In genomic region chr1:69568435-69569280, GRCh38 we compare ENCODE assay signal across 8 cellular contexts. TPM values are rescaled to one million over a fixed set of nuclear protein-coding genes. Genes with fewer than 3 reads are reported as not detected.
DNase-seq lines count a peak whose midpoint lies in the region; ATAC-seq and TF ChIP-seq lines count a peak whose summit lies in the region.

No MANE protein-coding gene starts in this region.

- POLR2A ChIA-PET in GM10248 (lab: Yijun Ruan, JAX) = no interaction called here

- peak overlapping the region; percentile 77 for H3K27ac Mint-ChIP-seq in glutamatergic neuron (ENCODE audit: unreplicated experiment)

- peak overlapping the region; percentile 99 for H3K4me3 Mint-ChIP-seq in glutamatergic neuron (ENCODE audit: unreplicated experiment)

- no peaks in the 10 kb centered on the region for H3K36me3 ChIP-seq in RWPE2 (ENCODE audit: low read depth)
- no peaks in the 10 kb centered on the region for H3K36me3 ChIP-seq in rectal smooth muscle tissue (ENCODE audit: control insufficient read depth, insufficient read depth, low read length)

- H3K36me3 Mint-ChIP-seq in glutamatergic neuron (ENCODE audit: unreplicated experiment) = no peaks in the 10 kb centered on the region

- no peak overlapping the region for H3K9ac ChIP-seq in rectal smooth muscle tissue (ENCODE audit: low read length)

- H3K4me1 Mint-ChIP-seq in glutamatergic neuron (ENCODE audit: low read depth, unreplicated experiment) = peaks cover 11% of the 10 kb centered on the region

- H3K27ac ChIP-seq in RWPE2 (ENCODE audit: poor library complexity, severe bottlenecking) (no peak overlapping the region), rectal smooth muscle tissue (ENCODE audit: low read depth, low read length) (no peak overlapping the region)

- TF ChIP-seq CTCF in GM10248 (IDR thresholded peaks at IDR 0.05; ENCODE audit: control extremely low read depth, extremely low read depth, low read depth, missing control alignments) (no peak), RWPE2 (IDR thresholded peaks at IDR 0.05; ENCODE audit: poor library complexity, severe bottlenecking) (no peak), glutamatergic neuron (IDR thresholded peaks at IDR 0.05; ENCODE audit: partially characterized antibody, unreplicated experiment) (no peak)

- H3K27me3 ChIP-seq in RWPE2 (ENCODE audit: insufficient read depth, poor library complexity, severe bottlenecking) (peaks cover 83% of the 10 kb centered on the region), rectal smooth muscle tissue (ENCODE audit: control insufficient read depth, insufficient read depth, low read length) (peaks cover 6% of the 10 kb centered on the region)

- peaks cover 13% of the 10 kb centered on the region for H3K9me3 Mint-ChIP-seq in glutamatergic neuron (ENCODE audit: unreplicated experiment)

- H3K4me3 ChIP-seq in RWPE2 (ENCODE audit: severe bottlenecking) (peak overlapping the region; percentile 20), rectal smooth muscle tissue (ENCODE audit: low read length) (peak overlapping the region; percentile 73)

- H3K9me3 ChIP-seq in RWPE2 (ENCODE audit: severe bottlenecking) = no peaks in the 10 kb centered on the region

- peak; percentile 11; the same call in 1 of the 3 replicates for ATAC-seq in RWPE2 (ENCODE audit: low read depth)
- ATAC-seq in GM19463 (IDR thresholded peaks at IDR 0.05; ENCODE audit: unreplicated experiment) = no peak
- no peak for ATAC-seq in GM18519 (IDR thresholded peaks at IDR 0.05; ENCODE audit: low FRiP score, unreplicated experiment)
- ATAC-seq in GM21723 (IDR thresholded peaks at IDR 0.05; ENCODE audit: unreplicated experiment) = no peak
- ATAC-seq in HG03432 (IDR thresholded peaks at IDR 0.05; ENCODE audit: unreplicated experiment) = no peak

- DNase-seq in GM10248 (ENCODE audit: extremely low spot score) (peak; percentile 9), RWPE2 (ENCODE audit: low spot score) (no peak), glutamatergic neuron (peak; percentile 35)

- CTCF ChIA-PET in GM10248 (lab: Yijun Ruan, JAX) = no interaction called here

- H3K27me3 Mint-ChIP-seq in glutamatergic neuron (ENCODE audit: unreplicated experiment) = peaks cover 20% of the 10 kb centered on the region

- H3K4me1 ChIP-seq in RWPE2 (ENCODE audit: insufficient read depth, poor library complexity, severe bottlenecking) (no peaks in the 10 kb centered on the region), rectal smooth muscle tissue (ENCODE audit: control insufficient read depth, insufficient read depth, low read length) (peaks cover 4% of the 10 kb centered on the region)

RNA-seq across cellular contexts. Expression of gene LRRC7, which starts 0.9 kb away (rescaled TPM):
- total RNA-seq in glutamatergic neuron (ENCODE audit: unreplicated experiment) = 19.1 TPM
